Comparison of ENCODE assay signal across 1 cellular context in the genomic region with DNA sequence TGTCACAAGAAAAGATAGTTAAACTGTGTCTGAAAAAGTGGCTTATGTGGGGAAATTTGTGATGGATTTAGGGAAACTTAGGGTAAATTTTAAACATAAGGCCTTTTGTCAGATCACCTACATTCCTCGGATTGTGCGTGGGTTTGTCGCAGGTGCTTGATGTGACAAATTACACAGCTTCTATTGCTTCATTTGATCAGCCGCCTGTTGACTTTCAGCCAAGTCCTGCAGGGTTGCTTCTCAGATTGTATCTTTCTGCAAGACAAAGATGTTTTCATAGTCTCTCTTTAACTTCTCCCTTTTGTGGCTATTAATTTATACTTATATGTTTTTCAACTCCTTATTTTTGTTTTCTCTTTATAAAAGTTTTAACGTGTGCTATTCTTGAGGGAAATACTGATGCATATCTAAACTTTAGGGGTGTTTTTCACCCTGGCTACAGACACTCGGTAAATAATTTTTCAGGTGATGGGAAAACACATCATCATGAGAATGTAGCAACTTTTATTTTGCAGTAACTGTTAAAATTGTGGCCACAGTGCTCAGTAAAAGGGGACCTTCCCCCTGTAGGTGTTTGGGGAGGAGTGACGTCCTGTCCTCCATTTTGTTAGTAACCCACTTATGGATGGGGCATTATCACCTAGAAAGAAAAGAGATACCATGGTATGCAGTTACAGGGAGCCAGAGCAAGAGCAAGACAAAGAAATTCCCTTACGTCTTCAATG.
TF ChIP-seq lines count a peak whose summit lies in the region.

No MANE protein-coding gene starts in this region.

TF ChIP-seq in GM12878, 131 proteins besides CTCF, POLR2A, EP300 and RAD21:
- TF ChIP-seq TCF3 (IDR thresholded peaks at IDR 0.05; ENCODE audit: borderline replicate concordance, insufficient read depth, low read depth, low read length), result no peak
- TF ChIP-seq SIN3A (IDR thresholded peaks at IDR 0.05; ENCODE audit: low read depth, low read length), result no peak
- no peak for TF ChIP-seq RFX5 (IDR thresholded peaks at IDR 0.05; ENCODE audit: low read depth, low read length)
- no peak for TF ChIP-seq SKIL (IDR thresholded peaks at IDR 0.05; ENCODE audit: low read depth, poor library complexity, severe bottlenecking)
- no peak for TF ChIP-seq MEF2A (IDR thresholded peaks at IDR 0.05; ENCODE audit: insufficient read depth, low read depth, low read length)
- no peak for TF ChIP-seq HDAC2 (IDR thresholded peaks at IDR 0.05)
- TF ChIP-seq, protein P1, sequence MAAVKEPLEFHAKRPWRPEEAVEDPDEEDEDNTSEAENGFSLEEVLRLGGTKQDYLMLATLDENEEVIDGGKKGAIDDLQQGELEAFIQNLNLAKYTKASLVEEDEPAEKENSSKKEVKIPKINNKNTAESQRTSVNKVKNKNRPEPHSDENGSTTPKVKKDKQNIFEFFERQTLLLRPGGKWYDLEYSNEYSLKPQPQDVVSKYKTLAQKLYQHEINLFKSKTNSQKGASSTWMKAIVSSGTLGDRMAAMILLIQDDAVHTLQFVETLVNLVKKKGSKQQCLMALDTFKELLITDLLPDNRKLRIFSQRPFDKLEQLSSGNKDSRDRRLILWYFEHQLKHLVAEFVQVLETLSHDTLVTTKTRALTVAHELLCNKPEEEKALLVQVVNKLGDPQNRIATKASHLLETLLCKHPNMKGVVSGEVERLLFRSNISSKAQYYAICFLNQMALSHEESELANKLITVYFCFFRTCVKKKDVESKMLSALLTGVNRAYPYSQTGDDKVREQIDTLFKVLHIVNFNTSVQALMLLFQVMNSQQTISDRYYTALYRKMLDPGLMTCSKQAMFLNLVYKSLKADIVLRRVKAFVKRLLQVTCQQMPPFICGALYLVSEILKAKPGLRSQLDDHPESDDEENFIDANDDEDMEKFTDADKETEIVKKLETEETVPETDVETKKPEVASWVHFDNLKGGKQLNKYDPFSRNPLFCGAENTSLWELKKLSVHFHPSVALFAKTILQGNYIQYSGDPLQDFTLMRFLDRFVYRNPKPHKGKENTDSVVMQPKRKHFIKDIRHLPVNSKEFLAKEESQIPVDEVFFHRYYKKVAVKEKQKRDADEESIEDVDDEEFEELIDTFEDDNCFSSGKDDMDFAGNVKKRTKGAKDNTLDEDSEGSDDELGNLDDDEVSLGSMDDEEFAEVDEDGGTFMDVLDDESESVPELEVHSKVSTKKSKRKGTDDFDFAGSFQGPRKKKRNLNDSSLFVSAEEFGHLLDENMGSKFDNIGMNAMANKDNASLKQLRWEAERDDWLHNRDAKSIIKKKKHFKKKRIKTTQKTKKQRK (IDR thresholded peaks at IDR 0.05; ENCODE audit: low read depth, low read length), result no peak
- TF ChIP-seq ZNF207 (IDR thresholded peaks at IDR 0.05; ENCODE audit: borderline replicate concordance), result no peak
- TF ChIP-seq, protein P2, sequence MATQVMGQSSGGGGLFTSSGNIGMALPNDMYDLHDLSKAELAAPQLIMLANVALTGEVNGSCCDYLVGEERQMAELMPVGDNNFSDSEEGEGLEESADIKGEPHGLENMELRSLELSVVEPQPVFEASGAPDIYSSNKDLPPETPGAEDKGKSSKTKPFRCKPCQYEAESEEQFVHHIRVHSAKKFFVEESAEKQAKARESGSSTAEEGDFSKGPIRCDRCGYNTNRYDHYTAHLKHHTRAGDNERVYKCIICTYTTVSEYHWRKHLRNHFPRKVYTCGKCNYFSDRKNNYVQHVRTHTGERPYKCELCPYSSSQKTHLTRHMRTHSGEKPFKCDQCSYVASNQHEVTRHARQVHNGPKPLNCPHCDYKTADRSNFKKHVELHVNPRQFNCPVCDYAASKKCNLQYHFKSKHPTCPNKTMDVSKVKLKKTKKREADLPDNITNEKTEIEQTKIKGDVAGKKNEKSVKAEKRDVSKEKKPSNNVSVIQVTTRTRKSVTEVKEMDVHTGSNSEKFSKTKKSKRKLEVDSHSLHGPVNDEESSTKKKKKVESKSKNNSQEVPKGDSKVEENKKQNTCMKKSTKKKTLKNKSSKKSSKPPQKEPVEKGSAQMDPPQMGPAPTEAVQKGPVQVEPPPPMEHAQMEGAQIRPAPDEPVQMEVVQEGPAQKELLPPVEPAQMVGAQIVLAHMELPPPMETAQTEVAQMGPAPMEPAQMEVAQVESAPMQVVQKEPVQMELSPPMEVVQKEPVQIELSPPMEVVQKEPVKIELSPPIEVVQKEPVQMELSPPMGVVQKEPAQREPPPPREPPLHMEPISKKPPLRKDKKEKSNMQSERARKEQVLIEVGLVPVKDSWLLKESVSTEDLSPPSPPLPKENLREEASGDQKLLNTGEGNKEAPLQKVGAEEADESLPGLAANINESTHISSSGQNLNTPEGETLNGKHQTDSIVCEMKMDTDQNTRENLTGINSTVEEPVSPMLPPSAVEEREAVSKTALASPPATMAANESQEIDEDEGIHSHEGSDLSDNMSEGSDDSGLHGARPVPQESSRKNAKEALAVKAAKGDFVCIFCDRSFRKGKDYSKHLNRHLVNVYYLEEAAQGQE (IDR thresholded peaks at IDR 0.05; ENCODE audit: low read depth, low read length), result no peak
- 0 out of 2 replicates have a peak, but pooled peaks have one; percentile 37 for TF ChIP-seq YY1 (IDR thresholded peaks at IDR 0.05; ENCODE audit: low read depth, low read length)
- no peak for TF ChIP-seq SMARCA5 (IDR thresholded peaks at IDR 0.05)
- no peak for TF ChIP-seq CREM (IDR thresholded peaks at IDR 0.05; ENCODE audit: low read depth)
- TF ChIP-seq, protein P3, sequence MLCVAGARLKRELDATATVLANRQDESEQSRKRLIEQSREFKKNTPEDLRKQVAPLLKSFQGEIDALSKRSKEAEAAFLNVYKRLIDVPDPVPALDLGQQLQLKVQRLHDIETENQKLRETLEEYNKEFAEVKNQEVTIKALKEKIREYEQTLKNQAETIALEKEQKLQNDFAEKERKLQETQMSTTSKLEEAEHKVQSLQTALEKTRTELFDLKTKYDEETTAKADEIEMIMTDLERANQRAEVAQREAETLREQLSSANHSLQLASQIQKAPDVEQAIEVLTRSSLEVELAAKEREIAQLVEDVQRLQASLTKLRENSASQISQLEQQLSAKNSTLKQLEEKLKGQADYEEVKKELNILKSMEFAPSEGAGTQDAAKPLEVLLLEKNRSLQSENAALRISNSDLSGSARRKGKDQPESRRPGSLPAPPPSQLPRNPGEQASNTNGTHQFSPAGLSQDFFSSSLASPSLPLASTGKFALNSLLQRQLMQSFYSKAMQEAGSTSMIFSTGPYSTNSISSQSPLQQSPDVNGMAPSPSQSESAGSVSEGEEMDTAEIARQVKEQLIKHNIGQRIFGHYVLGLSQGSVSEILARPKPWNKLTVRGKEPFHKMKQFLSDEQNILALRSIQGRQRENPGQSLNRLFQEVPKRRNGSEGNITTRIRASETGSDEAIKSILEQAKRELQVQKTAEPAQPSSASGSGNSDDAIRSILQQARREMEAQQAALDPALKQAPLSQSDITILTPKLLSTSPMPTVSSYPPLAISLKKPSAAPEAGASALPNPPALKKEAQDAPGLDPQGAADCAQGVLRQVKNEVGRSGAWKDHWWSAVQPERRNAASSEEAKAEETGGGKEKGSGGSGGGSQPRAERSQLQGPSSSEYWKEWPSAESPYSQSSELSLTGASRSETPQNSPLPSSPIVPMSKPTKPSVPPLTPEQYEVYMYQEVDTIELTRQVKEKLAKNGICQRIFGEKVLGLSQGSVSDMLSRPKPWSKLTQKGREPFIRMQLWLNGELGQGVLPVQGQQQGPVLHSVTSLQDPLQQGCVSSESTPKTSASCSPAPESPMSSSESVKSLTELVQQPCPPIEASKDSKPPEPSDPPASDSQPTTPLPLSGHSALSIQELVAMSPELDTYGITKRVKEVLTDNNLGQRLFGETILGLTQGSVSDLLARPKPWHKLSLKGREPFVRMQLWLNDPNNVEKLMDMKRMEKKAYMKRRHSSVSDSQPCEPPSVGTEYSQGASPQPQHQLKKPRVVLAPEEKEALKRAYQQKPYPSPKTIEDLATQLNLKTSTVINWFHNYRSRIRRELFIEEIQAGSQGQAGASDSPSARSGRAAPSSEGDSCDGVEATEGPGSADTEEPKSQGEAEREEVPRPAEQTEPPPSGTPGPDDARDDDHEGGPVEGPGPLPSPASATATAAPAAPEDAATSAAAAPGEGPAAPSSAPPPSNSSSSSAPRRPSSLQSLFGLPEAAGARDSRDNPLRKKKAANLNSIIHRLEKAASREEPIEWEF (IDR thresholded peaks at IDR 0.05; ENCODE audit: insufficient replicate concordance, low read depth, low read length), result no peak
- TF ChIP-seq IKZF1 (conservative IDR thresholded peaks at IDR 0.05), result 0 out of 2 replicates have a peak, but pooled peaks have one; percentile 28
- no peak for TF ChIP-seq MYB (IDR thresholded peaks at IDR 0.05; ENCODE audit: borderline replicate concordance, low read depth, low read length)
